Comparison of ENCODE assay signal across 1 cellular context in genomic region chr17:64679710-64680216, GRCh38.
TF ChIP-seq lines count a peak whose summit lies in the region.

No MANE protein-coding gene starts in this region.

TF ChIP-seq in A549, 52 proteins besides CTCF, POLR2A, EP300 and RAD21 (continued from another document):
- TF ChIP-seq FOSL2 (IDR thresholded peaks at IDR 0.05): peak; percentile 99
- TF ChIP-seq FOSL2 (CRISPR knock-in tag; IDR thresholded peaks at IDR 0.05): peak; percentile 100
- no peak for TF ChIP-seq NR3C1 (IDR thresholded peaks at IDR 0.05)
- TF ChIP-seq, protein P1, sequence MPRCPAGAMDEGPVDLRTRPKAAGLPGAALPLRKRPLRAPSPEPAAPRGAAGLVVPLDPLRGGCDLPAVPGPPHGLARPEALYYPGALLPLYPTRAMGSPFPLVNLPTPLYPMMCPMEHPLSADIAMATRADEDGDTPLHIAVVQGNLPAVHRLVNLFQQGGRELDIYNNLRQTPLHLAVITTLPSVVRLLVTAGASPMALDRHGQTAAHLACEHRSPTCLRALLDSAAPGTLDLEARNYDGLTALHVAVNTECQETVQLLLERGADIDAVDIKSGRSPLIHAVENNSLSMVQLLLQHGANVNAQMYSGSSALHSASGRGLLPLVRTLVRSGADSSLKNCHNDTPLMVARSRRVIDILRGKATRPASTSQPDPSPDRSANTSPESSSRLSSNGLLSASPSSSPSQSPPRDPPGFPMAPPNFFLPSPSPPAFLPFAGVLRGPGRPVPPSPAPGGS (IDR thresholded peaks at IDR 0.05): peak; percentile 85; the same call in 1 of the 3 replicates
